In genomic region chr16:82199209-82199608, GRCh38 we compare ENCODE assay signal across 27 cellular contexts.
"Had no signal": no experiment of that assay in that cellular context is flagged by ENCODE, and none has a peak within 500 bp of the region (broad histone marks: within the 10 kb centered on the region; RNA-seq: fewer than 3 reads in every experiment).

No MANE protein-coding gene starts in this region.

- H3K4me1 ChIP-seq: ascending aorta, esophagus muscularis mucosa, left ventricle myocardium inferior, pancreas, psoas muscle, right atrium auricular region, vagina had no signal

- H3K4me3 Mint-ChIP-seq: activated B cell treated with CpG ODN at 0.5 μM for 24 hours; activated CD4-positive, alpha-beta T cell treated with anti-CD3 and anti-CD28 coated beads for 36 hours; activated naive CD4-positive, alpha-beta T cell treated with anti-CD3 and anti-CD28 coated beads, Interleukin-2, amount 50 U/mL, for 24 hours; central memory CD8-positive, alpha-beta T cell; effector memory CD8-positive, alpha-beta T cell; mesothelial cell of epicardium; natural killer cell; stimulated activated naive CD8-positive, alpha-beta T cell treated with anti-CD3 and anti-CD28 coated beads, Interleukin-15, Interleukin-2, amounts not matched to agents 100 ng/mL and 50 ng/mL, for 24 hours; T-helper 17 cell had no signal

- H3K4me3 ChIP-seq: adrenal gland, ascending aorta, dorsolateral prefrontal cortex, esophagus muscularis mucosa, gastrocnemius medialis, left ventricle myocardium inferior, pancreas, psoas muscle, right atrium auricular region, vagina had no signal

- H3K4me1 Mint-ChIP-seq: activated naive CD4-positive, alpha-beta T cell treated with anti-CD3 and anti-CD28 coated beads, Interleukin-2, amount 50 U/mL, for 24 hours; central memory CD8-positive, alpha-beta T cell; natural killer cell; T-helper 17 cell had no signal

- H3K27ac Mint-ChIP-seq: activated B cell treated with CpG ODN at 0.5 μM for 24 hours; activated CD4-positive, alpha-beta T cell treated with anti-CD3 and anti-CD28 coated beads for 36 hours; activated naive CD4-positive, alpha-beta T cell treated with anti-CD3 and anti-CD28 coated beads, Interleukin-2, amount 50 U/mL, for 24 hours; effector memory CD8-positive, alpha-beta T cell; mesothelial cell of epicardium; natural killer cell; stimulated activated naive CD8-positive, alpha-beta T cell treated with anti-CD3 and anti-CD28 coated beads, Interleukin-15, Interleukin-2, amounts not matched to agents 100 ng/mL and 50 ng/mL, for 24 hours; T-helper 17 cell had no signal

- H3K9me3 Mint-ChIP-seq: activated naive CD4-positive, alpha-beta T cell treated with anti-CD3 and anti-CD28 coated beads, Interleukin-2, amount 50 U/mL, for 24 hours; central memory CD8-positive, alpha-beta T cell; mesothelial cell of epicardium; natural killer cell had no signal

- DNase-seq: activated B cell treated with CpG ODN at 0.5 μM for 24 hours; activated CD4-positive, alpha-beta T cell treated with anti-CD3 and anti-CD28 coated beads for 36 hours; activated CD4-positive, alpha-beta T cell treated with anti-CD3 and anti-CD28 coated beads, Interleukin-2, amount 50 U/mL, for 4 hours; activated gamma-delta T cell; adrenal gland; dorsolateral prefrontal cortex; effector memory CD8-positive, alpha-beta T cell; gastrocnemius medialis; hippocampal formation; left ventricle myocardium inferior; natural killer cell; pancreas; psoas muscle; stimulated activated CD4-positive, alpha-beta T cell treated with anti-CD3 and anti-CD28 coated beads, Interleukin-4, amount 100 ng/mL, for 24 hours; T-helper 17 cell; trophoblast cell had no signal

- H3K9me3 ChIP-seq: adrenal gland, ascending aorta, esophagus muscularis mucosa, gastrocnemius medialis, left ventricle myocardium inferior, neutrophil, pancreas, psoas muscle, right atrium auricular region, vagina had no signal

- H3K27me3 ChIP-seq: adrenal gland, ascending aorta, dorsolateral prefrontal cortex, esophagus muscularis mucosa, gastrocnemius medialis, neutrophil, pancreas, right atrium auricular region, vagina had no signal

- FAIRE-seq: colon, endothelial cell of umbilical vein, pancreas had no signal

- H3K27me3 Mint-ChIP-seq: activated naive CD4-positive, alpha-beta T cell treated with anti-CD3 and anti-CD28 coated beads, Interleukin-2, amount 50 U/mL, for 24 hours; stimulated activated naive CD8-positive, alpha-beta T cell treated with anti-CD3 and anti-CD28 coated beads, Interleukin-15, Interleukin-2, amounts not matched to agents 100 ng/mL and 50 ng/mL, for 24 hours had no signal

- H3K36me3 ChIP-seq: adrenal gland, ascending aorta, esophagus muscularis mucosa, gastrocnemius medialis, left ventricle myocardium inferior, neutrophil, pancreas, right atrium auricular region, vagina had no signal

- ATAC-seq: activated CD4-positive, alpha-beta T cell treated with anti-CD3 and anti-CD28 coated beads for 36 hours; effector memory CD8-positive, alpha-beta T cell; gastrocnemius medialis; natural killer cell; pancreas; psoas muscle; T-helper 17 cell had no signal

- H3K36me3 Mint-ChIP-seq: activated naive CD4-positive, alpha-beta T cell treated with anti-CD3 and anti-CD28 coated beads, Interleukin-2, amount 50 U/mL, for 24 hours; mesothelial cell of epicardium; natural killer cell had no signal

- H3K27ac ChIP-seq: adrenal gland, ascending aorta, dorsolateral prefrontal cortex, esophagus muscularis mucosa, gastrocnemius medialis, left ventricle myocardium inferior, neutrophil, pancreas, psoas muscle, right atrium auricular region, vagina had no signal
